8 cellular contexts compared by ENCODE assay signal in the genomic region with DNA sequence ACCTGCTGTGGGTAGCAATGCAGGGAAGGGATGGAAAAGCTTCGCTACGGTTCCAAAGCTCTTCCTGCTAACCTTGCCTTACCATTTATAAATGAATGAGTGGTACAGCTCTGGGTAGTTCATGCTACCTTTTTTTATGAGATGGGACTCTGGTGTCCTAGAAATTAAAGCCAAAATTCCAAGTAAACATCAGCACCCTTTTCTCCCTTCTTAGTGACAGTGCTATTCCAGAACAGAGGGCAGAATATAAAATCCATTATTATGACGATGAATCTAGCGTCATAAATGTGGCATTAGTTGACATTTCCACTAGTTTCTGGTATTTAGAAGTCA. TPM values are rescaled to one million over a fixed set of nuclear protein-coding genes. Genes with fewer than 3 reads are reported as not detected.
DNase-seq lines count a peak whose midpoint lies in the region; ATAC-seq and TF ChIP-seq lines count a peak whose summit lies in the region.

No MANE protein-coding gene starts in this region.

- peaks cover 21% of the 10 kb centered on the region for H3K36me3 Mint-ChIP-seq in central memory CD8-positive, alpha-beta T cell (ENCODE audit: insufficient read depth)
- no peaks in the 10 kb centered on the region for H3K36me3 Mint-ChIP-seq in nephron progenitor cell (ENCODE audit: low read depth)

- H3K4me3 Mint-ChIP-seq in central memory CD8-positive, alpha-beta T cell: peak overlapping the region; percentile 87
- H3K4me3 Mint-ChIP-seq in nephron progenitor cell: peak overlapping the region; percentile 90

- DNase-seq in AG09309 (ENCODE audit: low read depth): no peak
- no peak for DNase-seq in Jurkat, Clone E6-1 (ENCODE audit: low read depth, low spot score)
- DNase-seq in central memory CD8-positive, alpha-beta T cell (ENCODE audit: low spot score in 2 of 2): no peak
- no peak for DNase-seq in nephron progenitor cell
- no peak for DNase-seq in NCI-H2107 (lab: John Stamatoyannopoulos, UW)
- no peak for DNase-seq in DMS153 (lab: John Stamatoyannopoulos, UW)

- no peaks in the 10 kb centered on the region for H3K27me3 Mint-ChIP-seq in central memory CD8-positive, alpha-beta T cell
- H3K27me3 Mint-ChIP-seq in nephron progenitor cell (ENCODE audit: low read depth, poor library complexity): peaks cover 17% of the 10 kb centered on the region

- peak overlapping the region; percentile 79 for H3K27ac Mint-ChIP-seq in central memory CD8-positive, alpha-beta T cell (ENCODE audit: low read depth)
- no peak overlapping the region for H3K27ac Mint-ChIP-seq in nephron progenitor cell

- H3K4me1 Mint-ChIP-seq in central memory CD8-positive, alpha-beta T cell: peaks cover 9% of the 10 kb centered on the region
- H3K4me1 Mint-ChIP-seq in nephron progenitor cell: peaks cover 15% of the 10 kb centered on the region

- no peaks in the 10 kb centered on the region for H3K9me3 Mint-ChIP-seq in central memory CD8-positive, alpha-beta T cell
- no peaks in the 10 kb centered on the region for H3K9me3 Mint-ChIP-seq in nephron progenitor cell

- TF ChIP-seq CTCF in AG09309 (IDR thresholded peaks at IDR 0.05; ENCODE audit: control insufficient read depth, insufficient read depth, low read depth, low read length, missing control alignments): no peak
- no peak for TF ChIP-seq CTCF in nephron progenitor cell (IDR thresholded peaks at IDR 0.05)

- ATAC-seq in central memory CD8-positive, alpha-beta T cell (replicated peaks; ENCODE audit: extremely low read depth, poor library complexity, severe bottlenecking): no peak
- ATAC-seq in HG03378 (IDR thresholded peaks at IDR 0.05; ENCODE audit: unreplicated experiment): no peak
- ATAC-seq in GM19463 (IDR thresholded peaks at IDR 0.05; ENCODE audit: unreplicated experiment): no peak

- peak overlapping the region; percentile 67 for H3K4me3 ChIP-seq in AG09309 (ENCODE audit: control insufficient read depth, low read depth, low read length)
- peak overlapping the region; percentile 28 for H3K4me3 ChIP-seq in Jurkat, Clone E6-1 (ENCODE audit: low read length)

RNA-seq across cellular contexts. Expression of a gene that starts 0.4 kb away (rescaled TPM):
- 48.8 TPM for polyA plus RNA-seq in Jurkat, Clone E6-1 (2012; ENCODE audit: insufficient read depth, insufficient read length)

RNA-seq across cellular contexts. Expression of a gene that starts 30.2 kb away (rescaled TPM):
- polyA plus RNA-seq in Jurkat, Clone E6-1 (2012; ENCODE audit: insufficient read depth, insufficient read length): not detected
